Comparison of ENCODE assay signal across 9 cellular contexts in the genomic region with DNA sequence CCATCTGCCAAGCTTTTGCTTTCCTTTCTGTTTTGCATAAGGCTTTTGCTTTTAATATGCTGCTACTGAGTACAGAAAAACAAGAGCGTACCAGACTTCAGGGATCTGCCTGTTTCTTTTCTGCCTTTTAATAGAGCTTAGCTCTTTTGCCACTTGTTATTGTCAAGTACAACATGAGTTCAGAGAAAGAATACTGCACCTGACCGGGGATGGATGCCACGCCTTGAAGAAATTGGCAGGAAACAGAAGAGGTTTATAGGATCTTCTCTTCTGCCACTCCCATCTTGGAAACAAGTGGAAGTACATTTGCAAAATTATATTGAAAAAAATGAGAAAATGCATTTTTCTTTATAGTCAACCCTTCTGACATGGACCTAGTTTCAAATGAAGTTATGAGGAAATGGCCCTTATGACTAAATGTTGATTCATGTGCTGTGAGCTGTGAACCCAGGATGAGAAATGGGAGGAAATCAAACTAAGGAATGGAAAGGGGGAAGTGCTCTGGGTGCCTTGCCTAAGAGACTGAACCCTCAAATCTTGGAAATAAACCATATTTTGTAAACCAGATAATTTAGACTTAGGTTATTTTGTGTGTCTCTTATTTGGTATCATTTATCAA. TPM values are rescaled to one million over a fixed set of nuclear protein-coding genes. Genes with fewer than 3 reads are reported as not detected.
DNase-seq lines count a peak whose midpoint lies in the region; ATAC-seq and TF ChIP-seq lines count a peak whose summit lies in the region.
"Had no signal": no experiment of that assay in that cellular context is flagged by ENCODE, and none has a peak within 500 bp of the region (broad histone marks: within the 10 kb centered on the region; RNA-seq: fewer than 3 reads in every experiment).

No MANE protein-coding gene starts in this region.

- H3K4me1 Mint-ChIP-seq in MCF 10A (ENCODE audit: insufficient read depth, unreplicated experiment) (peaks cover 62% of the 10 kb centered on the region), WTC11 (peaks cover 19% of the 10 kb centered on the region)

- TF ChIP-seq POLR2A in breast epithelium (IDR thresholded peaks at IDR 0.05) (no peak), vagina (IDR thresholded peaks at IDR 0.05) (no peak)

- DNase-seq in MCF 10A (ENCODE audit: unreplicated experiment) (peak; percentile 88), breast epithelium (ENCODE audit: low spot score in 2 of 2) (no peak), RWPE2 (ENCODE audit: low spot score) (no peak), fibroblast of the aortic adventitia (ENCODE audit: low read depth) (peak; percentile 84), vagina (ENCODE audit: extremely low spot score in 2 of 2) (no peak), caudate nucleus (lab: John Stamatoyannopoulos, UW) (no peak), WTC11 (ENCODE audit: low spot score) (no peak)
- DNase-seq: sigmoid colon had no signal

- H3K36me3 Mint-ChIP-seq in MCF 10A (ENCODE audit: insufficient read depth, unreplicated experiment) (peaks cover 7% of the 10 kb centered on the region), WTC11 (no peaks in the 10 kb centered on the region)

- CTCF ChIA-PET in MCF 10A (lab: Yijun Ruan, JAX), result interaction anchor here (0.7 to 1.0 kb wide), 2 partner anchors 52 to 586 kb away, joined by 3 to 4 read pairs; no protein-coding TSS in a partner anchor
- CTCF ChIA-PET in WTC11 (lab: Charles Lee), result no interaction called here

- no TSS peak for BruUV-seq in MCF 10A (replicated peaks; lab: Mats Ljungman, UMichigan)

- POLR2A ChIA-PET in MCF 10A (lab: Yijun Ruan, JAX), result interaction anchor here (0.7 to 1.7 kb wide), 9 partner anchors 9 to 1306 kb away, joined by 3 to 5 read pairs (median 4); partner anchors contain the start of gene BTF3
- POLR2A ChIA-PET in WTC11 (lab: Charles Lee), result no interaction called here

- peaks cover 14% of the 10 kb centered on the region for H3K9me3 Mint-ChIP-seq in MCF 10A (ENCODE audit: unreplicated experiment)
- no peaks in the 10 kb centered on the region for H3K9me3 Mint-ChIP-seq in WTC11

- TF ChIP-seq CTCF in MCF 10A (IDR thresholded peaks at IDR 0.05; ENCODE audit: unreplicated experiment), result no peak
- no peak for TF ChIP-seq CTCF in breast epithelium (IDR thresholded peaks at IDR 0.05)
- TF ChIP-seq CTCF in RWPE2 (IDR thresholded peaks at IDR 0.05; ENCODE audit: poor library complexity, severe bottlenecking), result no peak
- TF ChIP-seq CTCF in fibroblast of the aortic adventitia (IDR thresholded peaks at IDR 0.05; ENCODE audit: insufficient read depth, low read length), result no peak
- no peak for TF ChIP-seq CTCF in vagina (IDR thresholded peaks at IDR 0.05)
- no peak for TF ChIP-seq CTCF in WTC11 (IDR thresholded peaks at IDR 0.05)

- no peaks in the 10 kb centered on the region for H3K27me3 ChIP-seq in breast epithelium
- H3K27me3 ChIP-seq in RWPE2 (ENCODE audit: insufficient read depth, poor library complexity, severe bottlenecking), result no peaks in the 10 kb centered on the region
- no peaks in the 10 kb centered on the region for H3K27me3 ChIP-seq in vagina
- H3K27me3 ChIP-seq: sigmoid colon had no signal

- no peaks in the 10 kb centered on the region for H3K36me3 ChIP-seq in breast epithelium
- no peaks in the 10 kb centered on the region for H3K36me3 ChIP-seq in RWPE2 (ENCODE audit: low read depth)
- no peaks in the 10 kb centered on the region for H3K36me3 ChIP-seq in vagina
- H3K36me3 ChIP-seq: sigmoid colon had no signal

- H3K27me3 Mint-ChIP-seq in MCF 10A (ENCODE audit: insufficient read depth, unreplicated experiment) (no peaks in the 10 kb centered on the region), WTC11 (ENCODE audit: low read depth) (no peaks in the 10 kb centered on the region; the same call in 1 of the 2 replicates)

- H3K4me3 ChIP-seq in breast epithelium, result no peak overlapping the region
- H3K4me3 ChIP-seq in RWPE2 (ENCODE audit: severe bottlenecking), result no peak overlapping the region
- no peak overlapping the region for H3K4me3 ChIP-seq in fibroblast of the aortic adventitia (ENCODE audit: low read depth, low read length)
- no peak overlapping the region for H3K4me3 ChIP-seq in vagina
- H3K4me3 ChIP-seq: sigmoid colon had no signal

- H3K27ac Mint-ChIP-seq in MCF 10A (ENCODE audit: low read depth, unreplicated experiment) (peak overlapping the region; percentile 72), WTC11 (no peak overlapping the region)

- H3K9me3 ChIP-seq in breast epithelium (no peaks in the 10 kb centered on the region), RWPE2 (ENCODE audit: severe bottlenecking) (no peaks in the 10 kb centered on the region), vagina (no peaks in the 10 kb centered on the region)
- H3K9me3 ChIP-seq: sigmoid colon had no signal

- ATAC-seq in RWPE2 (ENCODE audit: low read depth), result peak; percentile 57
- ATAC-seq in HG02981 (IDR thresholded peaks at IDR 0.05; ENCODE audit: unreplicated experiment), result no peak
- ATAC-seq in WTC11, result no peak

- intact Hi-C loops in MCF 10A (cut with micrococcal nuclease) (loop anchor here (10.0 kb wide), 1 partner anchor 503 kb away; no protein-coding TSS in a partner anchor), breast epithelium (cut with DNase I; ENCODE audit: low total_unique reads) (no loop called here), vagina (cut with DNase I) (loop anchor here (5.0 kb wide), 1 partner anchor 1990 kb away; no protein-coding TSS in a partner anchor)

- H3K27ac ChIP-seq in breast epithelium (no peak overlapping the region), RWPE2 (ENCODE audit: poor library complexity, severe bottlenecking) (peak overlapping the region; percentile 89), vagina (peak overlapping the region; percentile 4), caudate nucleus (ENCODE audit: low read depth, low read length) (no peak overlapping the region)

- H3K4me1 ChIP-seq in breast epithelium (no peaks in the 10 kb centered on the region), RWPE2 (ENCODE audit: insufficient read depth, poor library complexity, severe bottlenecking) (peaks cover 51% of the 10 kb centered on the region), vagina (peaks cover under 1% of the 10 kb centered on the region)

- H3K4me3 Mint-ChIP-seq in MCF 10A (ENCODE audit: unreplicated experiment) (peak overlapping the region; percentile 19), WTC11 (no peak overlapping the region)

TF ChIP-seq in WTC11, 78 proteins besides CTCF, POLR2A, EP300 and RAD21:
- no peak for TF ChIP-seq TP53 (CRISPR knock-in tag; IDR thresholded peaks at IDR 0.05)
- TF ChIP-seq SOX15 (CRISPR knock-in tag; IDR thresholded peaks at IDR 0.05), result no peak
- TF ChIP-seq CREB1 (CRISPR knock-in tag; IDR thresholded peaks at IDR 0.05), result no peak
- TF ChIP-seq, protein P1, sequence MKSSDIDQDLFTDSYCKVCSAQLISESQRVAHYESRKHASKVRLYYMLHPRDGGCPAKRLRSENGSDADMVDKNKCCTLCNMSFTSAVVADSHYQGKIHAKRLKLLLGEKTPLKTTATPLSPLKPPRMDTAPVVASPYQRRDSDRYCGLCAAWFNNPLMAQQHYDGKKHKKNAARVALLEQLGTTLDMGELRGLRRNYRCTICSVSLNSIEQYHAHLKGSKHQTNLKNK (CRISPR knock-in tag; IDR thresholded peaks at IDR 0.05), result no peak
- TF ChIP-seq, protein P2, sequence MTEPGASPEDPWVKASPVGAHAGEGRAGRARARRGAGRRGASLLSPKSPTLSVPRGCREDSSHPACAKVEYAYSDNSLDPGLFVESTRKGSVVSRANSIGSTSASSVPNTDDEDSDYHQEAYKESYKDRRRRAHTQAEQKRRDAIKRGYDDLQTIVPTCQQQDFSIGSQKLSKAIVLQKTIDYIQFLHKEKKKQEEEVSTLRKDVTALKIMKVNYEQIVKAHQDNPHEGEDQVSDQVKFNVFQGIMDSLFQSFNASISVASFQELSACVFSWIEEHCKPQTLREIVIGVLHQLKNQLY (CRISPR knock-in tag; IDR thresholded peaks at IDR 0.05), result no peak
- no peak for TF ChIP-seq ZNF671 (CRISPR knock-in tag; IDR thresholded peaks at IDR 0.05)
- no peak for TF ChIP-seq FOXK1 (CRISPR knock-in tag; IDR thresholded peaks at IDR 0.05)
- no peak for TF ChIP-seq GRHL2 (CRISPR knock-in tag; IDR thresholded peaks at IDR 0.05; ENCODE audit: insufficient replicate concordance, severe bottlenecking)
- no peak for TF ChIP-seq ZNF423 (CRISPR knock-in tag; IDR thresholded peaks at IDR 0.05)
- no peak for TF ChIP-seq ATF2 (CRISPR knock-in tag; IDR thresholded peaks at IDR 0.05; ENCODE audit: borderline replicate concordance, low read depth)
- TF ChIP-seq SMAD3 (CRISPR knock-in tag; IDR thresholded peaks at IDR 0.05; ENCODE audit: borderline replicate concordance), result no peak
- no peak for TF ChIP-seq TEAD4 (CRISPR knock-in tag; IDR thresholded peaks at IDR 0.05)
- no peak for TF ChIP-seq ZNF263 (CRISPR knock-in tag; IDR thresholded peaks at IDR 0.05; ENCODE audit: low read depth)
- no peak for TF ChIP-seq ELF4 (CRISPR knock-in tag; IDR thresholded peaks at IDR 0.05; ENCODE audit: low read depth)
TF ChIP-seq in WTC11: peak in this region for 0.

RNA-seq across cellular contexts. Expression of gene FCHO2, which starts 3.9 kb away (rescaled TPM):
- total RNA-seq in MCF 10A (2022), result 16.9 and 26.3 TPM in 2 replicates
- total RNA-seq in breast epithelium, result 10 to 100 TPM; 30.5 to 58.8 (median 46.7) TPM
- total RNA-seq in fibroblast of the aortic adventitia (ENCODE audit: low replicate concordance), result 7.4 and 18.8 TPM in 2 replicates
- 32.9 TPM for total RNA-seq in vagina
- total RNA-seq in WTC11 (2021), result 11.0 to 14.9 TPM (median 13.9 TPM) in 3 replicates

Comparison
In these comparisons a context has a peak if more than half of its experiments do, and no peak if none do; other contexts are left out.
1. DNase-seq: peak in MCF 10A (single experiment) and fibroblast of the aortic adventitia (single experiment); none in breast epithelium (0 of 2), RWPE2 (single experiment), vagina (0 of 2), caudate nucleus (0 of 61) and WTC11 (single experiment).
2. H3K27ac ChIP-seq: peak in RWPE2 (single experiment) and vagina (single experiment); none in breast epithelium (0 of 2) and caudate nucleus (single experiment).